Comparison of ENCODE assay signal across 22 cellular contexts in the genomic region with DNA sequence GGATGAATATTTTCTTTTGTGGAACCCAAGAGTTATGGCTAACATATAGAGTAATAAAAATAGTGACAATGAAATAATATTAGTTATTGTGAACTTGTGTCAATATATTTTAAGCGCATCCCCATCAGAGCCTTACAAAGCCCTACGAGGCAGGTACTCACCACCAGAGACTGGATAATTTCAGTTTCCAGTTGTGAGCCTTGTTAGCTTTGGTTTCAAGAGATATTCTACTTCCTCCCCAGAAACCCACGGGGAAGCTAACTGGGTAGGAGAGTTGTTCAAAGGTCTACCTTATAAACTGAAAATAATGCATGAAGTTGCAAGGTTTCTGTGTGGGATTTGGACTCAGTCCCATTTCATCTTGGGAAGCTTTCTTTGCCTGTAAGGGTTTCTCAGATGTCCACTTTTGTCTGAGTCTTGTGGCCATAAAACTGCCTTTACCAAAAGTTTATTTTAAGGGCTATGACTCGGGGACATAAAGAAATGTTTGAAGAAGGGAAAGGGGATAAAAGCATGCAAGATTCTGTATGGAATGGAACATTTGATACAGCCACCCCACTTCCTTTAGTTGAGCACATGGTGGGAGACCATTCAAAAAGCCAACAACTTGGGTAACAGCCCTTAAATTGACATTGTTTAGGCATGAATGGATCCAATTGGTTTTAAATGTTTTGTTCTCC. TPM values are rescaled to one million over a fixed set of nuclear protein-coding genes. Genes with fewer than 3 reads are reported as not detected.
A peak's percentile ranks its signal among the peaks of the same experiment; 100 is the strongest.
DNase-seq lines count a peak whose midpoint lies in the region; ATAC-seq, FAIRE-seq and TF ChIP-seq lines count a peak whose summit lies in the region.
"Had no signal": no experiment of that assay in that cellular context is flagged by ENCODE, and none has a peak within 500 bp of the region (broad histone marks: within the 10 kb centered on the region; RNA-seq: fewer than 3 reads in every experiment).

No MANE protein-coding gene starts in this region.

- no TSS peak for BruUV-seq in HepG2 (replicated peaks; lab: Mats Ljungman, UMichigan)

- CTCF ChIA-PET in HepG2 (lab: Yijun Ruan, JAX; ENCODE audit: low intra/inter-chr PET ratio, low total read pairs): no interaction called here

- DNase-seq in GDM1 (lab: John Stamatoyannopoulos, UW) (peak; percentile 1), MM.1S (peak; percentile 71), astrocyte of the spinal cord (ENCODE audit: low read depth, low spot score) (peak; percentile 23), osteoblast (ENCODE audit: insufficient read length, low spot score, missing footprints) (peak; percentile 64), HepG2 (ENCODE audit: low spot score) (no peak), urothelium cell line (ENCODE audit: low spot score) (no peak), ovary (no peak)
- DNase-seq: CD8-positive, alpha-beta memory T cell; DMS79; H7; Kasumi-1; MV-4-11; NCI-H1417; NCI-H187 treated with DMSO at 0.1 percent for 48 hours; NCI-H2227 treated with DMSO at 0.1 percent for 48 hours; NCI-H526 had no signal

- H3K27me3 ChIP-seq in MM.1S (replicated peaks; ENCODE audit: insufficient read depth, low read length): no peaks in the 10 kb centered on the region
- H3K27me3 ChIP-seq in osteoblast (ENCODE audit: insufficient read depth, low read length): peaks cover 4% of the 10 kb centered on the region
- no peaks in the 10 kb centered on the region for H3K27me3 ChIP-seq in HepG2 (ENCODE audit: control insufficient read depth in 1 of 2, insufficient read depth in 2 of 2, low read length in 2 of 2)
- H3K27me3 ChIP-seq in ovary: no peaks in the 10 kb centered on the region
- H3K27me3 ChIP-seq: BLaER1 treated with 17β-estradiol and CSF1 and Interleukin-3, amounts not matched to agents 10 nM and 100 nM; SJSA1 had no signal

- POLR2A ChIA-PET in HepG2 (lab: Yijun Ruan, JAX): no interaction called here

- H3K9me3 ChIP-seq in MM.1S (replicated peaks; ENCODE audit: insufficient read depth, low read length) (no peaks in the 10 kb centered on the region), osteoblast (ENCODE audit: low read depth, low read length) (no peaks in the 10 kb centered on the region), HepG2 (ENCODE audit: low read length) (no peaks in the 10 kb centered on the region), ovary (no peaks in the 10 kb centered on the region)
- H3K9me3 ChIP-seq: SJSA1 had no signal

- no peak for ATAC-seq in HepG2

- H3K79me2 ChIP-seq in MM.1S (ENCODE audit: low read length): no peaks in the 10 kb centered on the region
- H3K79me2 ChIP-seq in osteoblast (ENCODE audit: insufficient read depth, low read length): no peaks in the 10 kb centered on the region
- no peaks in the 10 kb centered on the region for H3K79me2 ChIP-seq in HepG2 (ENCODE audit: insufficient read depth, low read length)

- 0 out of 2 replicates have a peak, but pooled peaks cover 4% of the 10 kb centered on the region for H3F3A ChIP-seq in MM.1S (ENCODE audit: insufficient read depth, low read length)

- TF ChIP-seq EP300 in HepG2 (IDR thresholded peaks at IDR 0.05; ENCODE audit: low read depth in 2 of 2, low read length in 2 of 2) (no peak), HepG2 (CRISPR knock-in tag; IDR thresholded peaks at IDR 0.05; ENCODE audit: borderline replicate concordance) (no peak), ovary (IDR thresholded peaks at IDR 0.05) (no peak)

- no peak for TF ChIP-seq RAD21 in HepG2 (CRISPR knock-in tag; IDR thresholded peaks at IDR 0.05)

- 81% methylated on average over 4 of the region's 4 CpGs for WGBS in HepG2 (ENCODE audit: low lambda C conversion rate)
- 79 to 89% (median 86%) methylated on average over 4 of the region's 4 CpGs for WGBS in ovary, 3 donors

- no peaks in the 10 kb centered on the region for H3K36me3 ChIP-seq in MM.1S (replicated peaks; ENCODE audit: insufficient read depth, low read length)
- no peaks in the 10 kb centered on the region for H3K36me3 ChIP-seq in osteoblast (ENCODE audit: insufficient read depth, low read length)
- no peaks in the 10 kb centered on the region for H3K36me3 ChIP-seq in HepG2 (replicated peaks in 1 of 2; ENCODE audit: control insufficient read depth in 1 of 2, insufficient read depth in 2 of 2, low read length in 2 of 2)
- H3K36me3 ChIP-seq in ovary: no peaks in the 10 kb centered on the region
- H3K36me3 ChIP-seq: BLaER1 treated with 17β-estradiol and CSF1 and Interleukin-3, amounts not matched to agents 10 nM and 100 nM; SJSA1 had no signal

- intact Hi-C loops in HepG2 (cut with micrococcal nuclease; ENCODE audit: unreplicated experiment): no loop called here
- intact Hi-C loops in ovary (cut with DNase I): no loop called here

- FAIRE-seq in HepG2 (lab: Jason Lieb, UNC) (no peak), urothelium cell line (lab: Jason Lieb, UNC) (no peak)

- in situ Hi-C loops in astrocyte of the spinal cord (cut with HindIII; ENCODE audit: low sequenced_read_pairs): no loop called here
- in situ Hi-C loops in HepG2 (cut with HindIII; ENCODE audit: extremely low pct_ligation_motif_present, low pct_unique_long_range_greater_than_20kb): no loop called here

- H2AFZ ChIP-seq in MM.1S (ENCODE audit: low read length) (0 out of 2 replicates have a peak overlapping the region, but pooled peaks have one; percentile 10), osteoblast (ENCODE audit: low read length) (peak overlapping the region; percentile 11), HepG2 (ENCODE audit: low read length) (no peak overlapping the region)

- H3K4me2 ChIP-seq in MM.1S (ENCODE audit: low read depth, low read length): peak overlapping the region; percentile 25; the same call in 1 of the 2 replicates
- no peak overlapping the region for H3K4me2 ChIP-seq in osteoblast (ENCODE audit: insufficient read depth, low read length)
- no peak overlapping the region for H3K4me2 ChIP-seq in HepG2 (ENCODE audit: low read depth, low read length)

- no peak for TF ChIP-seq POLR2A in HepG2 (IDR thresholded peaks at IDR 0.05; ENCODE audit: insufficient read depth in 1 of 2, low read depth in 2 of 2, low read length in 2 of 2)
- no peak for TF ChIP-seq POLR2A in ovary (IDR thresholded peaks at IDR 0.05)

- H4K20me1 ChIP-seq in MM.1S (ENCODE audit: insufficient read depth, low read length) (no peaks in the 10 kb centered on the region), osteoblast (ENCODE audit: insufficient read depth, low read length) (no peaks in the 10 kb centered on the region), HepG2 (ENCODE audit: insufficient read depth, low read length) (no peaks in the 10 kb centered on the region)
- H4K20me1 ChIP-seq: BLaER1 treated with 17β-estradiol and CSF1 and Interleukin-3, amounts not matched to agents 10 nM and 100 nM had no signal

- H3K4me3 ChIP-seq in MM.1S (ENCODE audit: low read length) (no peak overlapping the region), astrocyte of the spinal cord (ENCODE audit: low read depth, low read length) (no peak overlapping the region), osteoblast (ENCODE audit: insufficient read depth, low read length) (no peak overlapping the region), HepG2 (replicated peaks in 1 of 3; ENCODE audit: insufficient read depth in 1 of 3, low read depth in 2 of 3, low read length in 3 of 3) (no peak overlapping the region), ovary (no peak overlapping the region)
- H3K4me3 ChIP-seq: BLaER1 treated with 17β-estradiol and CSF1 and Interleukin-3, amounts not matched to agents 10 nM and 100 nM; SJSA1 had no signal

- H3K27ac ChIP-seq in MM.1S (ENCODE audit: low read length) (peak overlapping the region; percentile 15; the same call in 1 of the 2 replicates), osteoblast (ENCODE audit: low read depth, low read length) (no peak overlapping the region), HepG2 (ENCODE audit: extremely low read length, insufficient read depth, low read length) (no peak overlapping the region), ovary (no peak overlapping the region)
- H3K27ac ChIP-seq: BLaER1 treated with 17β-estradiol and CSF1 and Interleukin-3, amounts not matched to agents 10 nM and 100 nM; HL-60; SJSA1 had no signal

- H3K9ac ChIP-seq in MM.1S (ENCODE audit: low read length) (no peak overlapping the region), HepG2 (ENCODE audit: insufficient read depth, low read depth, low read length) (no peak overlapping the region)
- H3K9ac ChIP-seq: BLaER1 treated with 17β-estradiol and CSF1 and Interleukin-3, amounts not matched to agents 10 nM and 100 nM had no signal

- H3K4me1 ChIP-seq in MM.1S (ENCODE audit: low read length) (peaks cover 22% of the 10 kb centered on the region), osteoblast (ENCODE audit: insufficient read depth, low read length) (peaks cover 9% of the 10 kb centered on the region), HepG2 (ENCODE audit: insufficient read depth, low read length) (peaks cover 27% of the 10 kb centered on the region), ovary (ENCODE audit: insufficient read depth) (no peaks in the 10 kb centered on the region)

- TF ChIP-seq CTCF in MM.1S (IDR thresholded peaks at IDR 0.05; ENCODE audit: low read length) (no peak), astrocyte of the spinal cord (IDR thresholded peaks at IDR 0.05; ENCODE audit: low read depth, low read length) (no peak), osteoblast (IDR thresholded peaks at IDR 0.05; ENCODE audit: extremely low read depth, low read depth, low read length) (no peak), HepG2 (CRISPR knock-in tag; IDR thresholded peaks at IDR 0.05) (no peak), ovary (IDR thresholded peaks at IDR 0.05) (no peak)

- H3K9me2 ChIP-seq in MM.1S (replicated peaks; ENCODE audit: insufficient read depth, low read length): no peaks in the 10 kb centered on the region

RNA-seq across cellular contexts. Expression of a gene that starts 57.4 kb away (rescaled TPM):
- total RNA-seq in osteoblast (not detected in 2 replicates), HepG2 (2016; rRNA removed; fragmentation: Illumina TruSeq; extraction: Trizol) (0.11 and 0.31 TPM in 2 replicates), ovary (under 1 TPM in 1 of 7 donors, not detected in 6; 0.25 TPM)
- not detected in 2 replicates for total RNA-seq in HepG2 (2016; cell fraction: cytosol; rRNA removed; fragmentation: Illumina TruSeq; extraction: Trizol; ENCODE audit: low read depth)
- total RNA-seq in HepG2 (2016; cell fraction: insoluble cytoplasmic fraction; rRNA removed; fragmentation: Illumina TruSeq; extraction: Trizol): 0.17 TPM in 1 of 2 replicates, not detected in the other
- 0.24 and 0.31 TPM in 2 replicates for total RNA-seq in HepG2 (2016; cell fraction: membrane; rRNA removed; fragmentation: Illumina TruSeq; extraction: Trizol)
- total RNA-seq in HepG2 (2016; cell fraction: nucleus; rRNA removed; fragmentation: Illumina TruSeq; extraction: Trizol): 0.25 TPM in 1 of 2 replicates, not detected in the other
- polyA plus RNA-seq in HepG2 (2011; rRNA removed) (0.10 and 0.28 TPM in 2 replicates), ovary (under 1 TPM; 0.05 to 0.23 TPM)
- 0.12 and 0.13 TPM in 2 replicates for polyA plus RNA-seq in HepG2 (2011; cell fraction: cytosol; rRNA removed)
- polyA plus RNA-seq in HepG2 (2011; cell fraction: nucleus; rRNA removed): 0.09 and 0.18 TPM in 2 replicates
- 0.12 TPM in 1 of 2 replicates, not detected in the other for polyA plus RNA-seq in HepG2 (2012)
- 0.15 and 0.29 TPM in 2 replicates for polyA plus RNA-seq in HepG2 (2016; cell fraction: cytosol; fragmentation: Illumina TruSeq; extraction: Trizol; ENCODE audit: low read depth)
- 0.40 and 0.46 TPM in 2 replicates for polyA plus RNA-seq in HepG2 (2016; cell fraction: insoluble cytoplasmic fraction; fragmentation: Illumina TruSeq; extraction: Trizol; ENCODE audit: low read depth)
- polyA plus RNA-seq in HepG2 (2016; cell fraction: membrane; fragmentation: Illumina TruSeq; extraction: Trizol; ENCODE audit: low read depth): 0.19 and 0.24 TPM in 2 replicates
- polyA plus RNA-seq in HepG2 (2016; cell fraction: nucleus; fragmentation: Illumina TruSeq; extraction: Trizol; ENCODE audit: insufficient read depth, low read depth): 0.31 TPM in 1 of 2 replicates, not detected in the other
- 0.21 TPM in 1 of 2 replicates, not detected in the other for polyA minus RNA-seq in HepG2 (2011; rRNA and poly(A)+ RNA removed; ENCODE audit: low replicate concordance)
- polyA minus RNA-seq in HepG2 (2011; cell fraction: cytosol; rRNA and poly(A)+ RNA removed): not detected in 2 replicates
- not detected in 2 replicates for polyA minus RNA-seq in HepG2 (2011; cell fraction: nucleus; rRNA and poly(A)+ RNA removed)
- total RNA-seq: A673; CD8-positive, alpha-beta memory T cell; G401; H7; HT1080; SJSA1 had no signal
- polyA plus RNA-seq: CD8-positive, alpha-beta memory T cell had no signal

Comparison
In these comparisons a context has a peak if more than half of its experiments do, and no peak if none do; other contexts are left out.
1. DNase-seq: peak in GDM1 (single experiment), MM.1S (single experiment), astrocyte of the spinal cord (single experiment) and osteoblast (single experiment); none in HepG2 (single experiment), urothelium cell line (single experiment) and ovary (0 of 5).